ENCODE assay signal across 9 cellular contexts in genomic region chr18:54250846-54251251, GRCh38. TPM values are rescaled to one million over a fixed set of nuclear protein-coding genes. Genes with fewer than 3 reads are reported as not detected.
DNase-seq lines count a peak whose midpoint lies in the region; ATAC-seq and TF ChIP-seq lines count a peak whose summit lies in the region.
"Had no signal": no experiment of that assay in that cellular context is flagged by ENCODE, and none has a peak within 500 bp of the region (broad histone marks: within the 10 kb centered on the region; RNA-seq: fewer than 3 reads in every experiment).

No MANE protein-coding gene starts in this region.

- H3K79me1 ChIP-seq in mesenchymal stem cell (replicated peaks; ENCODE audit: low read length, poor library complexity, severe bottlenecking) = no peaks in the 10 kb centered on the region

- no peak overlapping the region for H2BK120ac ChIP-seq in mesenchymal stem cell (ENCODE audit: low read depth, low read length)

- no peak overlapping the region for H3K18ac ChIP-seq in mesenchymal stem cell (ENCODE audit: low read depth in 1 of 2, low read length in 2 of 2)

- no peak overlapping the region for H3K9ac ChIP-seq in mesenchymal stem cell (ENCODE audit: low read length)

- no peaks in the 10 kb centered on the region for H3K27me3 ChIP-seq in mesenchymal stem cell (ENCODE audit: control insufficient read depth in 1 of 2, insufficient read depth in 1 of 2, low read length in 2 of 2)

- no peak overlapping the region for H2BK12ac ChIP-seq in mesenchymal stem cell (ENCODE audit: low read length in 2 of 2)

- CTCF ChIA-PET in GM10248 (lab: Yijun Ruan, JAX) = interaction anchor here (0.7 to 1.7 kb wide), 7 partner anchors 9 to 28 kb away, joined by 3 to 8 read pairs (median 3); no protein-coding TSS in a partner anchor

- no peak overlapping the region for H4K91ac ChIP-seq in mesenchymal stem cell (ENCODE audit: low read length)

- POLR2A ChIA-PET in GM10248 (lab: Yijun Ruan, JAX) = no interaction called here

- no peak overlapping the region for H2AK5ac ChIP-seq in mesenchymal stem cell (ENCODE audit: low read length, severe bottlenecking)

- no peak overlapping the region for H4K8ac ChIP-seq in mesenchymal stem cell (ENCODE audit: low read length)

- no peak overlapping the region for H3K4me3 ChIP-seq in mesenchymal stem cell (ENCODE audit: insufficient read depth in 1 of 2, low read depth in 1 of 2, low read length in 2 of 2)

- H3K23ac ChIP-seq in mesenchymal stem cell (ENCODE audit: low read length in 2 of 2) = no peak overlapping the region

- H3K4me1 ChIP-seq in mesenchymal stem cell (ENCODE audit: control insufficient read depth, insufficient read depth, low read depth, low read length) = peaks cover 4% of the 10 kb centered on the region

- no peak overlapping the region for H2BK5ac ChIP-seq in mesenchymal stem cell (ENCODE audit: low read depth, low read length, poor library complexity, severe bottlenecking)

- H3K36me3 ChIP-seq in mesenchymal stem cell (ENCODE audit: control insufficient read depth in 1 of 2, insufficient read depth in 2 of 2, low read depth in 1 of 2, low read length in 2 of 2) = no peaks in the 10 kb centered on the region

- H3K36me3 Mint-ChIP-seq in dendritic cell treated with granulocyte-macrophage colony-stimulating factor and Interleukin-4, amounts not matched to agents 40 ng/mL and 50 ng/mL, for 4 days (ENCODE audit: low read depth) = no peaks in the 10 kb centered on the region

- no peak overlapping the region for H2AFZ ChIP-seq in mesenchymal stem cell (ENCODE audit: low read depth, low read length)

- H3K9me3 ChIP-seq in mesenchymal stem cell (ENCODE audit: control insufficient read depth, low read length) = no peaks in the 10 kb centered on the region

- intact Hi-C loops in dendritic cell treated with granulocyte-macrophage colony-stimulating factor and Interleukin-4, amounts not matched to agents 40 ng/mL and 50 ng/mL, for 4 days (cut with micrococcal nuclease) = loop anchor here (1.0 to 2.0 kb wide), 2 partner anchors 11 to 18 kb away; partner anchors contain the start of gene POLI

- H3K27me3 Mint-ChIP-seq in dendritic cell treated with granulocyte-macrophage colony-stimulating factor and Interleukin-4, amounts not matched to agents 40 ng/mL and 50 ng/mL, for 4 days = no peaks in the 10 kb centered on the region

- DNase-seq in GM10248 (ENCODE audit: extremely low spot score) = peak; percentile 31
- no peak for DNase-seq in mesenchymal stem cell
- DNase-seq in NCI-H226 = no peak
- DNase-seq in NCI-H524 treated with DMSO at 0.1 percent for 48 hours (lab: John Stamatoyannopoulos, UW) = no peak
- no peak for DNase-seq in NCI-H526 (lab: John Stamatoyannopoulos, UW)
- DNase-seq: DMS153 had no signal

- no peak overlapping the region for H3K14ac ChIP-seq in mesenchymal stem cell (ENCODE audit: low read length in 2 of 2)

- H3K4me1 Mint-ChIP-seq in dendritic cell treated with granulocyte-macrophage colony-stimulating factor and Interleukin-4, amounts not matched to agents 40 ng/mL and 50 ng/mL, for 4 days (ENCODE audit: low read depth) = peaks cover 30% of the 10 kb centered on the region

- H3K27ac Mint-ChIP-seq in dendritic cell treated with granulocyte-macrophage colony-stimulating factor and Interleukin-4, amounts not matched to agents 40 ng/mL and 50 ng/mL, for 4 days = peak overlapping the region; percentile 84

- peak overlapping the region; percentile 17 for H3K4me3 Mint-ChIP-seq in dendritic cell treated with granulocyte-macrophage colony-stimulating factor and Interleukin-4, amounts not matched to agents 40 ng/mL and 50 ng/mL, for 4 days

- no peak overlapping the region for H3K4ac ChIP-seq in mesenchymal stem cell (ENCODE audit: low read depth in 1 of 2, low read length in 2 of 2)

- no peak overlapping the region for H3K27ac ChIP-seq in mesenchymal stem cell (ENCODE audit: low read length, poor library complexity, severe bottlenecking)

- no peak overlapping the region for H3K4me2 ChIP-seq in mesenchymal stem cell (ENCODE audit: low read length, poor library complexity, severe bottlenecking)

- no peaks in the 10 kb centered on the region for H3K9me3 Mint-ChIP-seq in dendritic cell treated with granulocyte-macrophage colony-stimulating factor and Interleukin-4, amounts not matched to agents 40 ng/mL and 50 ng/mL, for 4 days

- WGBS in mesenchymal stem cell = 100% methylated on average over 1 of the region's 2 CpGs

- no peak overlapping the region for H2BK15ac ChIP-seq in mesenchymal stem cell (ENCODE audit: low read depth, poor library complexity, severe bottlenecking)

- ATAC-seq in GM19455 (IDR thresholded peaks at IDR 0.05; ENCODE audit: unreplicated experiment) (peak; percentile 74), HG03139 (IDR thresholded peaks at IDR 0.05; ENCODE audit: unreplicated experiment) (peak; percentile 77)

- no peak for TF ChIP-seq CTCF in GM10248 (IDR thresholded peaks at IDR 0.05; ENCODE audit: control extremely low read depth, extremely low read depth, low read depth, missing control alignments)

RNA-seq across cellular contexts. Expression of gene POLI, which starts 18.5 kb away (rescaled TPM):
- 14.3 TPM for polyA plus RNA-seq in mesenchymal stem cell (2013, experiment 1 of 2)
- 13.8 TPM for polyA plus RNA-seq in mesenchymal stem cell (2013, experiment 2 of 2)

RNA-seq across cellular contexts. Expression of gene MBD2, which starts 26.4 kb away (rescaled TPM):
- 25.6 TPM for polyA plus RNA-seq in mesenchymal stem cell (2013, experiment 1 of 2)
- polyA plus RNA-seq in mesenchymal stem cell (2013, experiment 2 of 2) = 26.0 TPM
